Comparison of ENCODE assay signal across 1 cellular context in genomic region chr9:68702493-68702892, GRCh38.
TF ChIP-seq lines count a peak whose summit lies in the region.

No MANE protein-coding gene starts in this region.

TF ChIP-seq in K562, 482 proteins besides CTCF, POLR2A, EP300 and RAD21 (continued from another document):
- TF ChIP-seq IRF1 (CRISPR knock-in tag; IDR thresholded peaks at IDR 0.05; ENCODE audit: borderline replicate concordance) (no peak), PRMT5 (CRISPR knock-in tag; IDR thresholded peaks at IDR 0.05) (no peak), ZBTB43 (CRISPR knock-in tag; IDR thresholded peaks at IDR 0.05) (no peak), ATF3 (IDR thresholded peaks at IDR 0.05) (peak; percentile 79), ATF3 (CRISPR knock-in tag; conservative IDR thresholded peaks at IDR 0.05) (no peak), HES1 (IDR thresholded peaks at IDR 0.05; ENCODE audit: low read depth) (no peak), ZNF699 (CRISPR knock-in tag; IDR thresholded peaks at IDR 0.05; ENCODE audit: insufficient replicate concordance) (no peak), ZNF551 (CRISPR knock-in tag; IDR thresholded peaks at IDR 0.05) (no peak), IRF9 (tag; IDR thresholded peaks at IDR 0.05) (no peak)
